10 cellular contexts compared by ENCODE assay signal in the genomic region with DNA sequence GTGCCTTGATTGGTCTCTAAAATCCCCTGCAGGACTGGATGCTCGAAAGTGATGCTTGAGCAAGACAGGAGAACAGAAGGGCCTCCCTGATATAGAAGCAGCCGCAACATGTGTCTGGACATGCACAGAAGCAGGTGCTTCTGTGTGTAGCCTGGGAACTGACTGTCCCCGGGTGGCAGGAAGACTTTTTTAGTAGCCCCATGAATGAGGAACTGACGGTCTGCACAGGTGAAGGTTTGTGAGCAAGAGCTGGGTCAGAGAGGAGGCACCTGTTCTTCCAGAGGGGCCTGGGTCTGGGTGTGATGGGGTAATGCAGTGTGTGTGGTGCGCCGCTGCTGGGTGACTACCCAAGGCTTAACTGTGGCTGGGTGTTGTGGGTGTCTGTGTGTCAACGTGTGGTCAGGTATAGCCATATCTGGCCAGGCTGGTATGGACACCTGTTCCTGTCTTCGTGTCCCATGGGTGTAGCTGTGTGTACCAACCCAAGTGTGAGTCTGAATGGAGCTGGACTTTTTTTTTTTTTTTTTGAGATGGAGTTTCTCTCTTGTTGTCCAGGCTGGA. TPM values are rescaled to one million over a fixed set of nuclear protein-coding genes. Genes with fewer than 3 reads are reported as not detected.
"Had no signal": no experiment of that assay in that cellular context is flagged by ENCODE, and none has a peak within 500 bp of the region (broad histone marks: within the 10 kb centered on the region; RNA-seq: fewer than 3 reads in every experiment).

No MANE protein-coding gene starts in this region.

- H3K27me3 ChIP-seq: breast epithelium, gastrocnemius medialis, left lung, suprapubic skin, upper lobe of right lung had no signal

- H3K9me3 ChIP-seq: breast epithelium, gastrocnemius medialis, left lung, suprapubic skin, upper lobe of right lung had no signal

- H3K4me1 ChIP-seq: breast epithelium, left lung, upper lobe of right lung had no signal

- H3K36me3 ChIP-seq: breast epithelium, gastrocnemius medialis, left lung, suprapubic skin, upper lobe of right lung had no signal

- FAIRE-seq: endometrium, keratinocyte had no signal

- DNase-seq: activated B cell treated with CpG ODN at 0.5 μM for 24 hours, aorta, left lung, upper lobe of right lung had no signal

- H3K4me3 ChIP-seq: breast epithelium, gastrocnemius medialis, left lung, suprapubic skin, upper lobe of right lung had no signal

- H3K27ac ChIP-seq: breast epithelium, gastrocnemius medialis, left lung, suprapubic skin, upper lobe of right lung had no signal

RNA-seq across cellular contexts. Expression of a gene that starts 39.1 kb away (rescaled TPM):
- total RNA-seq: activated T-helper 1 cell treated with anti-CD3 and anti-CD28 coated beads, Interleukin-12 subunit alpha, Interleukin-12 subunit beta, Interleukin-2, Interleukin-4 antibody, amounts not matched to agents 30 ng/mL and 10 ng/mL and 1 ng/mL, durations not matched to agents 14 hours and 24 hours and 36 hours had no signal
- polyA plus RNA-seq: keratinocyte had no signal
